In genomic region chr3:195125646-195126045, GRCh38 we compare ENCODE assay signal across 18 cellular contexts.
DNase-seq lines count a peak whose midpoint lies in the region; ATAC-seq and TF ChIP-seq lines count a peak whose summit lies in the region.
"Had no signal": no experiment of that assay in that cellular context is flagged by ENCODE, and none has a peak within 500 bp of the region (broad histone marks: within the 10 kb centered on the region; RNA-seq: fewer than 3 reads in every experiment).

No MANE protein-coding gene starts in this region.

- H3K36me3 Mint-ChIP-seq in activated B cell treated with CpG ODN at 0.5 μM for 24 hours (ENCODE audit: low read depth): no peaks in the 10 kb centered on the region
- H3K36me3 Mint-ChIP-seq in neural progenitor cell: peaks cover 5% of the 10 kb centered on the region
- no peaks in the 10 kb centered on the region for H3K36me3 Mint-ChIP-seq in CD4-positive, alpha-beta T cell (ENCODE audit: low read depth)
- H3K36me3 Mint-ChIP-seq: CD8-positive, alpha-beta T cell had no signal

- no peaks in the 10 kb centered on the region for H3K9me3 ChIP-seq in BLaER1
- no peaks in the 10 kb centered on the region for H3K9me3 ChIP-seq in Loucy (ENCODE audit: insufficient read depth, low read depth, low read length)
- no peaks in the 10 kb centered on the region for H3K9me3 ChIP-seq in neural progenitor cell (ENCODE audit: low read depth)
- no peaks in the 10 kb centered on the region for H3K9me3 ChIP-seq in CD4-positive, alpha-beta T cell (ENCODE audit: control insufficient read depth, low read length)
- H3K9me3 ChIP-seq: BE2C, HAP-1 had no signal

- H3K36me3 ChIP-seq in BLaER1: no peaks in the 10 kb centered on the region
- peaks cover 15% of the 10 kb centered on the region; the same call in 1 of the 2 replicates for H3K36me3 ChIP-seq in Loucy (ENCODE audit: insufficient read depth, low read length)
- no peaks in the 10 kb centered on the region for H3K36me3 ChIP-seq in neural progenitor cell
- H3K36me3 ChIP-seq: BE2C, HAP-1 had no signal

- no peak for TF ChIP-seq CTCF in Loucy (conservative IDR thresholded peaks at IDR 0.05; ENCODE audit: low read length)
- TF ChIP-seq CTCF in activated B cell treated with CpG ODN at 0.5 μM for 24 hours (IDR thresholded peaks at IDR 0.05): no peak
- no peak for TF ChIP-seq CTCF in neural progenitor cell (IDR thresholded peaks at IDR 0.05)
- no peak for TF ChIP-seq CTCF in CD4-positive, alpha-beta T cell (IDR thresholded peaks at IDR 0.05)

- intact Hi-C loops in activated B cell treated with CpG ODN at 0.5 μM for 24 hours (cut with micrococcal nuclease): loop anchor here (5.0 to 10.0 kb wide), 2 partner anchors 82 to 419 kb away; partner anchors contain the start of gene PPP1R2
- intact Hi-C loops in CD4-positive, alpha-beta T cell (cut with DNase I, micrococcal nuclease): no loop called here

- H3K4me1 Mint-ChIP-seq in activated B cell treated with CpG ODN at 0.5 μM for 24 hours (peaks cover 59% of the 10 kb centered on the region), neural progenitor cell (peaks cover 27% of the 10 kb centered on the region)
- H3K4me1 Mint-ChIP-seq in CD4-positive, alpha-beta T cell (ENCODE audit: low read depth): peaks cover 26% of the 10 kb centered on the region

- H3K4me3 ChIP-seq in BLaER1 (0 out of 2 replicates have a peak overlapping the region, but pooled peaks have one; percentile 34), Loucy (ENCODE audit: low read length, poor library complexity, severe bottlenecking) (no peak overlapping the region), neural progenitor cell (no peak overlapping the region)
- H3K4me3 ChIP-seq: GM12878, HAP-1 had no signal

- DNase-seq in activated B cell treated with CpG ODN at 0.5 μM for 24 hours (no peak), neural progenitor cell (ENCODE audit: low spot score) (no peak), germinal center (ENCODE audit: low spot score) (no peak), DMS114 treated with DMSO at 0.1 percent for 48 hours (lab: John Stamatoyannopoulos, UW; ENCODE audit: unreplicated experiment) (no peak), islet precursor cell (no peak)
- DNase-seq in CD4-positive, alpha-beta T cell: no peak
- DNase-seq: BE2C; Calu3; CD8-positive, alpha-beta T cell; DMS53; EL; GOT3; KG1 had no signal

- H3K27ac Mint-ChIP-seq in activated B cell treated with CpG ODN at 0.5 μM for 24 hours (peak overlapping the region; percentile 31), neural progenitor cell (peak overlapping the region; percentile 62)
- no peak overlapping the region for H3K27ac Mint-ChIP-seq in CD4-positive, alpha-beta T cell
- H3K27ac Mint-ChIP-seq: CD14-positive monocyte; CD8-positive, alpha-beta T cell had no signal

- CTCF ChIA-PET in activated B cell treated with CpG ODN at 0.5 μM for 24 hours (lab: Charles Lee): interaction anchor here (1.0 to 1.9 kb wide), 4 partner anchors 19 to 443 kb away, joined by 3 to 12 read pairs (median 4); no protein-coding TSS in a partner anchor
- CTCF ChIA-PET in CD4-positive, alpha-beta T cell (lab: Charles Lee): no interaction called here

- H3K9me3 Mint-ChIP-seq in activated B cell treated with CpG ODN at 0.5 μM for 24 hours: no peaks in the 10 kb centered on the region
- no peaks in the 10 kb centered on the region for H3K9me3 Mint-ChIP-seq in neural progenitor cell
- H3K9me3 Mint-ChIP-seq in CD4-positive, alpha-beta T cell: no peaks in the 10 kb centered on the region
- H3K9me3 Mint-ChIP-seq: CD14-positive monocyte; CD8-positive, alpha-beta T cell had no signal

- peak overlapping the region; percentile 64; the same call in 1 of the 2 replicates for H3K27ac ChIP-seq in BLaER1
- no peak overlapping the region for H3K27ac ChIP-seq in neural progenitor cell
- H3K27ac ChIP-seq in CD4-positive, alpha-beta T cell (ENCODE audit: low read depth, low read length): no peak overlapping the region

- POLR2A ChIA-PET in activated B cell treated with CpG ODN at 0.5 μM for 24 hours (lab: Charles Lee): interaction anchor here (0.7 to 1.9 kb wide), 5 partner anchors 11 to 453 kb away, joined by 3 to 7 read pairs (median 3); partner anchors contain the start of gene LSG1
- POLR2A ChIA-PET in CD4-positive, alpha-beta T cell (lab: Charles Lee): no interaction called here

- H3K79me2 ChIP-seq in Loucy (ENCODE audit: insufficient read depth, low read length): peaks cover 84% of the 10 kb centered on the region
- H3K79me2 ChIP-seq in neural progenitor cell (ENCODE audit: low read depth): peaks cover 3% of the 10 kb centered on the region

- no peaks in the 10 kb centered on the region for H3K27me3 Mint-ChIP-seq in activated B cell treated with CpG ODN at 0.5 μM for 24 hours
- H3K27me3 Mint-ChIP-seq in neural progenitor cell (ENCODE audit: insufficient read depth, low read depth): peaks cover 4% of the 10 kb centered on the region
- H3K27me3 Mint-ChIP-seq in CD4-positive, alpha-beta T cell: no peaks in the 10 kb centered on the region

- no peaks in the 10 kb centered on the region for H4K20me1 ChIP-seq in BLaER1
- H4K20me1 ChIP-seq in Loucy (ENCODE audit: insufficient read depth, low read length, poor library complexity, severe bottlenecking): no peaks in the 10 kb centered on the region
- H4K20me1 ChIP-seq in neural progenitor cell (ENCODE audit: low read depth): peaks cover 25% of the 10 kb centered on the region

- peak overlapping the region; percentile 30; the same call in 1 of the 2 replicates for H3K9ac ChIP-seq in BLaER1
- H3K9ac ChIP-seq in Loucy (ENCODE audit: low read depth, low read length, poor library complexity, severe bottlenecking): peak overlapping the region; percentile 58
- no peak overlapping the region for H3K9ac ChIP-seq in neural progenitor cell

- H3F3A ChIP-seq in Loucy (ENCODE audit: low read depth): 0 out of 2 replicates have a peak, but pooled peaks cover 3% of the 10 kb centered on the region
- H3F3A ChIP-seq in neural progenitor cell (ENCODE audit: low read depth): no peaks in the 10 kb centered on the region

- no peaks in the 10 kb centered on the region for H3K27me3 ChIP-seq in BLaER1
- no peaks in the 10 kb centered on the region for H3K27me3 ChIP-seq in Loucy (ENCODE audit: insufficient read depth, low read length, poor library complexity, severe bottlenecking)
- no peaks in the 10 kb centered on the region for H3K27me3 ChIP-seq in neural progenitor cell
- H3K27me3 ChIP-seq in CD4-positive, alpha-beta T cell (ENCODE audit: control insufficient read depth, insufficient read depth, low read length): no peaks in the 10 kb centered on the region
- H3K27me3 ChIP-seq: BE2C had no signal

- no peak for ATAC-seq in activated B cell treated with CpG ODN at 0.5 μM for 24 hours (ENCODE audit: low read depth)
- ATAC-seq in CD4-positive, alpha-beta T cell (ENCODE audit: poor library complexity): no peak
- ATAC-seq: CD8-positive, alpha-beta T cell; GM12878 had no signal

- H3K9me2 ChIP-seq in Loucy (replicated peaks; ENCODE audit: low read depth, low read length): no peaks in the 10 kb centered on the region

- H2AFZ ChIP-seq in Loucy (ENCODE audit: low read length): no peak overlapping the region
- H2AFZ ChIP-seq in neural progenitor cell (replicated peaks): no peak overlapping the region

- H3K4me1 ChIP-seq in BLaER1 (peaks cover 69% of the 10 kb centered on the region), Loucy (ENCODE audit: insufficient read depth, low read length, poor library complexity, severe bottlenecking) (peaks cover 63% of the 10 kb centered on the region), neural progenitor cell (no peaks in the 10 kb centered on the region)
- H3K4me1 ChIP-seq: HAP-1 had no signal

- H3K4me2 ChIP-seq in BLaER1: peak overlapping the region; percentile 83
- peak overlapping the region; percentile 43 for H3K4me2 ChIP-seq in Loucy (ENCODE audit: low read depth, low read length, poor library complexity, severe bottlenecking)
- no peak overlapping the region for H3K4me2 ChIP-seq in neural progenitor cell

- H3K4me3 Mint-ChIP-seq in activated B cell treated with CpG ODN at 0.5 μM for 24 hours: no peak overlapping the region
- no peak overlapping the region for H3K4me3 Mint-ChIP-seq in neural progenitor cell
- H3K4me3 Mint-ChIP-seq in CD4-positive, alpha-beta T cell: no peak overlapping the region
- H3K4me3 Mint-ChIP-seq: CD14-positive monocyte; CD8-positive, alpha-beta T cell had no signal
